In genomic region chr9:77020438-77021264, GRCh38 we compare ENCODE assay signal across 13 cellular contexts. TPM values are rescaled to one million over a fixed set of nuclear protein-coding genes. Genes with fewer than 3 reads are reported as not detected.
A peak's percentile ranks its signal among the peaks of the same experiment; 100 is the strongest.
DNase-seq lines count a peak whose midpoint lies in the region; ATAC-seq, FAIRE-seq and TF ChIP-seq lines count a peak whose summit lies in the region.
"Had no signal": no experiment of that assay in that cellular context is flagged by ENCODE, and none has a peak within 500 bp of the region (broad histone marks: within the 10 kb centered on the region; RNA-seq: fewer than 3 reads in every experiment).

No MANE protein-coding gene starts in this region.

- peaks cover 36% of the 10 kb centered on the region for H3K4me1 Mint-ChIP-seq in stimulated activated naive CD8-positive, alpha-beta T cell treated with anti-CD3 and anti-CD28 coated beads, Interleukin-15, Interleukin-2, amounts not matched to agents 100 ng/mL and 50 ng/mL, for 24 hours (ENCODE audit: low read depth)
- H3K4me1 Mint-ChIP-seq in activated naive CD8-positive, alpha-beta T cell treated with anti-CD3 and anti-CD28 coated beads, Interleukin-2, amount 10 ng/mL, durations not matched to agents 7 days and 5 days: peaks cover 13% of the 10 kb centered on the region

- POLR2A ChIA-PET in activated naive CD8-positive, alpha-beta T cell treated with anti-CD3 and anti-CD28 coated beads, Interleukin-2, amount 10 ng/mL, durations not matched to agents 7 days and 5 days (lab: Charles Lee): no interaction called here

- no peaks in the 10 kb centered on the region for H3K9me3 Mint-ChIP-seq in stimulated activated naive CD8-positive, alpha-beta T cell treated with anti-CD3 and anti-CD28 coated beads, Interleukin-15, Interleukin-2, amounts not matched to agents 100 ng/mL and 50 ng/mL, for 24 hours
- no peaks in the 10 kb centered on the region for H3K9me3 Mint-ChIP-seq in activated naive CD8-positive, alpha-beta T cell treated with anti-CD3 and anti-CD28 coated beads, Interleukin-2, amount 10 ng/mL, durations not matched to agents 7 days and 5 days

- peak overlapping the region; percentile 1 for H3K4me3 ChIP-seq in lung
- no peak overlapping the region for H3K4me3 ChIP-seq in SJCRH30

- no peak for FAIRE-seq in RCC 7860 (lab: Jason Lieb, UNC)

- H3K27me3 Mint-ChIP-seq in stimulated activated naive CD8-positive, alpha-beta T cell treated with anti-CD3 and anti-CD28 coated beads, Interleukin-15, Interleukin-2, amounts not matched to agents 100 ng/mL and 50 ng/mL, for 24 hours: peaks cover 80% of the 10 kb centered on the region
- peaks cover 78% of the 10 kb centered on the region for H3K27me3 Mint-ChIP-seq in activated naive CD8-positive, alpha-beta T cell treated with anti-CD3 and anti-CD28 coated beads, Interleukin-2, amount 10 ng/mL, durations not matched to agents 7 days and 5 days

- H3K4me1 ChIP-seq in lung (ENCODE audit: control insufficient read depth in 2 of 2, insufficient read depth in 2 of 2, low read length in 2 of 2) (peaks cover 0 to 22% of the 10 kb centered on the region in 2 donors), SJCRH30 (no peaks in the 10 kb centered on the region)

- 3 to 5% methylated on average over 64 to 66 of the region's 66 CpGs for WGBS in lung, 2 donors

- peak overlapping the region; percentile 45 for H3K27ac Mint-ChIP-seq in stimulated activated naive CD8-positive, alpha-beta T cell treated with anti-CD3 and anti-CD28 coated beads, Interleukin-15, Interleukin-2, amounts not matched to agents 100 ng/mL and 50 ng/mL, for 24 hours
- H3K27ac Mint-ChIP-seq in activated naive CD8-positive, alpha-beta T cell treated with anti-CD3 and anti-CD28 coated beads, Interleukin-2, amount 10 ng/mL, durations not matched to agents 7 days and 5 days: peak overlapping the region; percentile 56

- peaks cover 17% of the 10 kb centered on the region for H3K27me3 ChIP-seq in lung (ENCODE audit: control insufficient read depth, insufficient read depth)
- no peaks in the 10 kb centered on the region for H3K27me3 ChIP-seq in SJCRH30

- peak overlapping the region; percentile 45 for H3K4me3 Mint-ChIP-seq in stimulated activated naive CD8-positive, alpha-beta T cell treated with anti-CD3 and anti-CD28 coated beads, Interleukin-15, Interleukin-2, amounts not matched to agents 100 ng/mL and 50 ng/mL, for 24 hours
- H3K4me3 Mint-ChIP-seq in activated naive CD8-positive, alpha-beta T cell treated with anti-CD3 and anti-CD28 coated beads, Interleukin-2, amount 10 ng/mL, durations not matched to agents 7 days and 5 days: peak overlapping the region; percentile 22

- ATAC-seq in stimulated activated naive CD8-positive, alpha-beta T cell treated with anti-CD3 and anti-CD28 coated beads, Interleukin-15, Interleukin-2, amounts not matched to agents 100 U/mL and 50 U/mL, for 24 hours: no peak
- no peak for ATAC-seq in activated naive CD8-positive, alpha-beta T cell treated with anti-CD3 and anti-CD28 coated beads, Interleukin-2, amount 10 ng/mL, durations not matched to agents 7 days and 5 days (ENCODE audit: low read depth)
- no peak for ATAC-seq in lung (ENCODE audit: insufficient read depth, low FRiP score)

- H3K36me3 Mint-ChIP-seq in stimulated activated naive CD8-positive, alpha-beta T cell treated with anti-CD3 and anti-CD28 coated beads, Interleukin-15, Interleukin-2, amounts not matched to agents 100 ng/mL and 50 ng/mL, for 24 hours (ENCODE audit: low read depth): peaks cover 3% of the 10 kb centered on the region
- peaks cover 6% of the 10 kb centered on the region for H3K36me3 Mint-ChIP-seq in activated naive CD8-positive, alpha-beta T cell treated with anti-CD3 and anti-CD28 coated beads, Interleukin-2, amount 10 ng/mL, durations not matched to agents 7 days and 5 days

- TF ChIP-seq CTCF in lung (IDR thresholded peaks at IDR 0.05; ENCODE audit: control extremely low read depth, extremely low read depth): no peak

- no peak overlapping the region for H3K27ac ChIP-seq in lung (ENCODE audit: low read depth in 1 of 2, low read length in 1 of 2)
- no peak overlapping the region for H3K27ac ChIP-seq in SJCRH30

- DNase-seq in stimulated activated naive CD8-positive, alpha-beta T cell treated with anti-CD3 and anti-CD28 coated beads, Interleukin-15, Interleukin-2, amounts not matched to agents 100 U/mL and 50 U/mL, for 24 hours: no peak
- DNase-seq in activated naive CD8-positive, alpha-beta T cell treated with anti-CD3 and anti-CD28 coated beads, Interleukin-2, amount 10 ng/mL, durations not matched to agents 7 days and 5 days: peak; percentile 47
- no peak for DNase-seq in lung (ENCODE audit: low spot score)
- no peak for DNase-seq in SJCRH30
- no peak for DNase-seq in RCC 7860 (ENCODE audit: low spot score)
- DNase-seq in DMS153 treated with DMSO at 0.1 percent for 48 hours (lab: John Stamatoyannopoulos, UW; ENCODE audit: unreplicated experiment): no peak
- DNase-seq in midbrain (lab: John Stamatoyannopoulos, UW): no peak
- DNase-seq: activated CD4-positive, alpha-beta T cell treated with anti-CD3 and anti-CD28 coated beads for 48 hours; hippocampal formation had no signal

- H3K36me3 ChIP-seq in lung (ENCODE audit: control insufficient read depth in 2 of 2, insufficient read depth in 2 of 2, low read length in 2 of 2): no peaks in the 10 kb centered on the region
- H3K36me3 ChIP-seq in SJCRH30: no peaks in the 10 kb centered on the region

- H3K9me3 ChIP-seq in lung (ENCODE audit: control insufficient read depth in 2 of 2, insufficient read depth in 1 of 2, low read length in 1 of 2) (peaks cover 0 to 11% of the 10 kb centered on the region in 2 donors), SJCRH30 (replicated peaks) (no peaks in the 10 kb centered on the region)

RNA-seq across cellular contexts. Expression of gene FOXB2, which starts 1.2 kb away (rescaled TPM):
- not detected for total RNA-seq in activated naive CD8-positive, alpha-beta T cell treated with anti-CD3 and anti-CD28 coated beads, Interleukin-2, amount 10 ng/mL, durations not matched to agents 7 days and 5 days
- total RNA-seq in lung: not detected
- polyA plus RNA-seq in lung: not detected
- not detected in 2 replicates for total RNA-seq in SJCRH30 (2014; rRNA removed; shearing (Covaris generic))
- total RNA-seq: cerebellum, LHCN-M2, pulmonary artery endothelial cell had no signal
